Comparison of ENCODE assay signal across 8 cellular contexts in genomic region chr11:129785383-129786111, GRCh38. TPM values are rescaled to one million over a fixed set of nuclear protein-coding genes. Genes with fewer than 3 reads are reported as not detected.
A peak's percentile ranks its signal among the peaks of the same experiment; 100 is the strongest.
DNase-seq lines count a peak whose midpoint lies in the region; ATAC-seq and TF ChIP-seq lines count a peak whose summit lies in the region.

No MANE protein-coding gene starts in this region.

- no peaks in the 10 kb centered on the region for H3K9me3 Mint-ChIP-seq in CD4-positive, CD25-positive, alpha-beta regulatory T cell

- CTCF ChIA-PET in HEK293T (lab: Yijun Ruan, JAX): no interaction called here

- no peaks in the 10 kb centered on the region for H3K27me3 Mint-ChIP-seq in CD4-positive, CD25-positive, alpha-beta regulatory T cell

- H3K4me3 Mint-ChIP-seq in CD4-positive, CD25-positive, alpha-beta regulatory T cell: no peak overlapping the region

- DNase-seq in CD4-positive, CD25-positive, alpha-beta regulatory T cell: peak in 2 of 3 donors; percentile 4 to 9
- DNase-seq in HEK293T (ENCODE audit: extremely low spot score) (peak; percentile 13), RPMI7951 (ENCODE audit: low read depth) (peak; percentile 27), kidney epithelial cell (ENCODE audit: low read depth) (no peak), SKM-1 treated with dmso at 0.1 percent for 144 hours (lab: John Stamatoyannopoulos, UW; ENCODE audit: unreplicated experiment) (no peak), middle frontal gyrus (ENCODE audit: extremely low spot score, low spot score) (no peak), NCI-H1930 (lab: John Stamatoyannopoulos, UW) (no peak), NCI-H128 (lab: John Stamatoyannopoulos, UW; ENCODE audit: unreplicated experiment) (no peak)

- H3K4me1 ChIP-seq in CD4-positive, CD25-positive, alpha-beta regulatory T cell (ENCODE audit: control insufficient read depth, insufficient read depth, low read length, poor library complexity, severe bottlenecking): no peaks in the 10 kb centered on the region

- no peaks in the 10 kb centered on the region for H3K36me3 ChIP-seq in CD4-positive, CD25-positive, alpha-beta regulatory T cell (ENCODE audit: control insufficient read depth, insufficient read depth, low read length)
- no peaks in the 10 kb centered on the region for H3K36me3 ChIP-seq in kidney epithelial cell (ENCODE audit: control insufficient read depth, insufficient read depth, low read length)

- no peaks in the 10 kb centered on the region for H3K9me3 ChIP-seq in CD4-positive, CD25-positive, alpha-beta regulatory T cell (ENCODE audit: control insufficient read depth in 2 of 2, low read length in 2 of 2)

- peak; percentile 34 for TF ChIP-seq CTCF in kidney epithelial cell (IDR thresholded peaks at IDR 0.05; ENCODE audit: insufficient read depth, low read length, poor library complexity, severe bottlenecking)

- no peak overlapping the region for H3K4me3 ChIP-seq in CD4-positive, CD25-positive, alpha-beta regulatory T cell (ENCODE audit: low read depth, low read length)
- H3K4me3 ChIP-seq in kidney epithelial cell (ENCODE audit: low read depth, low read length): no peak overlapping the region

- peaks cover 3% of the 10 kb centered on the region for H3K27me3 ChIP-seq in CD4-positive, CD25-positive, alpha-beta regulatory T cell (ENCODE audit: control insufficient read depth, insufficient read depth, low read length)
- no peaks in the 10 kb centered on the region for H3K27me3 ChIP-seq in kidney epithelial cell (ENCODE audit: control insufficient read depth, insufficient read depth, low read length)

- ATAC-seq in CD4-positive, CD25-positive, alpha-beta regulatory T cell (ENCODE audit: low read depth in 2 of 2): no peak

- peaks cover 0 to 8% (median 3%) of the 10 kb centered on the region in 4 donors for H3K4me1 Mint-ChIP-seq in CD4-positive, CD25-positive, alpha-beta regulatory T cell

- H3K27ac Mint-ChIP-seq in CD4-positive, CD25-positive, alpha-beta regulatory T cell: peak overlapping the region in 1 of 3 donors; percentile 11

- H3K27ac ChIP-seq in CD4-positive, CD25-positive, alpha-beta regulatory T cell (ENCODE audit: insufficient read depth, low read length, poor library complexity, severe bottlenecking): no peak overlapping the region

- POLR2A ChIA-PET in HEK293T (lab: Yijun Ruan, JAX): no interaction called here

- no peaks in the 10 kb centered on the region for H3K36me3 Mint-ChIP-seq in CD4-positive, CD25-positive, alpha-beta regulatory T cell

TF ChIP-seq in HEK293T, 16 proteins besides CTCF, POLR2A, EP300 and RAD21:
- no peak for TF ChIP-seq BHLHE40 (IDR thresholded peaks at IDR 0.05; ENCODE audit: borderline replicate concordance)
- no peak for TF ChIP-seq ZNF384 (IDR thresholded peaks at IDR 0.05)
- no peak for TF ChIP-seq FOXA1 (IDR thresholded peaks at IDR 0.05)
- TF ChIP-seq FOXM1 (IDR thresholded peaks at IDR 0.05; ENCODE audit: borderline replicate concordance): no peak
- TF ChIP-seq FOXK2 (IDR thresholded peaks at IDR 0.05): no peak
- no peak for TF ChIP-seq ELF4 (IDR thresholded peaks at IDR 0.05)
- no peak for TF ChIP-seq ARNT (IDR thresholded peaks at IDR 0.05)
- no peak for TF ChIP-seq NFRKB (IDR thresholded peaks at IDR 0.05)

RNA-seq across cellular contexts. Expression of gene TMEM45B, which starts 30.1 kb away (rescaled TPM):
- 1.1 TPM for total RNA-seq in CD4-positive, CD25-positive, alpha-beta regulatory T cell
- 1 to 10 TPM; 2.7 to 9.7 (median 3.7) TPM for polyA plus RNA-seq in CD4-positive, CD25-positive, alpha-beta regulatory T cell
- not detected in 2 replicates for total RNA-seq in RPMI7951 (2014; rRNA removed; shearing (Covaris generic))
- 2.3 and 2.8 TPM in 2 replicates for total RNA-seq in kidney epithelial cell

Comparison
In these comparisons a context has a peak if more than half of its experiments do, and no peak if none do; other contexts are left out.
1. DNase-seq: peak in CD4-positive, CD25-positive, alpha-beta regulatory T cell (2 of 3), HEK293T (single experiment) and RPMI7951 (single experiment); none in kidney epithelial cell (single experiment), SKM-1 treated with dmso at 0.1 percent for 144 hours (single experiment), middle frontal gyrus (single experiment), NCI-H1930 (0 of 2) and NCI-H128 (single experiment).